Comparison of ENCODE assay signal across 8 cellular contexts in the genomic region with DNA sequence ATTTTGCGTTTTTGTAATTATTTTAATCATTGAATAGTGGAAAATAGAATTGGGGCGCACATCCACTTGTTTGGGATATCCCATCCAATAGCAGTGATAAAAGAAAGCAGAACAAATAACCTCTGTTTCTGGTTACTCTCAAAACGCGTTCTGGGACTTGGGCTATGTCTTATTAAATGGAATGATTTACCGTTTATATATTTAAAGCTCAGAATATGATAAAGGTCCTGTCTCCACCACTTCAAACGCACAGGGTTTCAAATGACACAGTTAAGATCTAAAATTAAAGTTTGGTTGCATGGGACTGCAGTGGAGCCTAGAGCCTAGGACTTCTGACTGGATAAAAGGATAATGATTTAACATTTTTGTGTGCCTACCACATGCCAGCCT. TPM values are rescaled to one million over a fixed set of nuclear protein-coding genes. Genes with fewer than 3 reads are reported as not detected.
DNase-seq lines count a peak whose midpoint lies in the region; ATAC-seq and TF ChIP-seq lines count a peak whose summit lies in the region.

No MANE protein-coding gene starts in this region.

- no peaks in the 10 kb centered on the region for H3K27me3 ChIP-seq in duodenal mucosa (ENCODE audit: control insufficient read depth in 1 of 2, insufficient read depth in 2 of 2, low read length in 2 of 2)

- peaks cover 7 to 17% of the 10 kb centered on the region in 2 donors for H3K36me3 ChIP-seq in duodenal mucosa (ENCODE audit: control insufficient read depth in 1 of 2, insufficient read depth in 2 of 2, low read length in 2 of 2)

- peak overlapping the region; percentile 0 to 93 for H3K9ac ChIP-seq in duodenal mucosa (ENCODE audit: low read depth in 1 of 2, low read length in 2 of 2)

- H3K27ac ChIP-seq in duodenal mucosa (ENCODE audit: low read depth, low read length) = peak overlapping the region; percentile 100

- TF ChIP-seq CTCF in CD14-positive monocyte (IDR thresholded peaks at IDR 0.05) (no peak), LNCaP clone FGC (IDR thresholded peaks at IDR 0.05; ENCODE audit: control insufficient read depth, extremely low read depth, insufficient read depth) (no peak), neural crest cell (conservative IDR thresholded peaks at IDR 0.05) (no peak)

- peaks cover 19 to 23% of the 10 kb centered on the region in 2 donors for H3K4me1 ChIP-seq in duodenal mucosa (ENCODE audit: control insufficient read depth in 1 of 2, insufficient read depth in 2 of 2, low read length in 2 of 2)

- no peaks in the 10 kb centered on the region for H3K9me3 ChIP-seq in duodenal mucosa (ENCODE audit: control insufficient read depth in 1 of 2, low read length in 2 of 2)

- H3K4me1 Mint-ChIP-seq in CD14-positive monocyte (peaks cover 60% of the 10 kb centered on the region), neural crest cell (peaks cover 55% of the 10 kb centered on the region)

- H3K4me3 Mint-ChIP-seq in CD14-positive monocyte (peak overlapping the region in 1 of 2 donors; percentile 7), neural crest cell (peak overlapping the region; percentile 100)

- H3K27me3 Mint-ChIP-seq in CD14-positive monocyte (ENCODE audit: low read depth in 3 of 3) (no peaks in the 10 kb centered on the region), neural crest cell (ENCODE audit: low read depth) (peaks cover 5% of the 10 kb centered on the region)

- peaks cover 18 to 22% of the 10 kb centered on the region in 2 donors for H3K36me3 Mint-ChIP-seq in CD14-positive monocyte
- H3K36me3 Mint-ChIP-seq in neural crest cell (ENCODE audit: low read depth) = peaks cover 30% of the 10 kb centered on the region

- intact Hi-C loops in CD14-positive monocyte (cut with micrococcal nuclease) = loop anchor here in 1 of 2 donors (5.0 kb wide), 1 partner anchor 202 kb away; no protein-coding TSS in a partner anchor

- no peak for DNase-seq in CD14-positive monocyte (ENCODE audit: low spot score)
- DNase-seq in LNCaP clone FGC (ENCODE audit: low read depth) = no peak
- DNase-seq in neural crest cell (ENCODE audit: low read depth, low spot score) = no peak
- no peak for DNase-seq in activated CD4-positive, CD25-positive, alpha-beta regulatory T cell treated with anti-CD3 and anti-CD28 coated beads, Interleukin-2, amount 50 U/mL, for 72 hours
- DNase-seq in cerebellar cortex (ENCODE audit: low spot score) = no peak
- DNase-seq in NCI-H345 treated with DMSO at 0.1 percent for 48 hours (lab: John Stamatoyannopoulos, UW; ENCODE audit: unreplicated experiment) = no peak

- H3K27ac Mint-ChIP-seq in CD14-positive monocyte (peak overlapping the region in 6 of 7 donors; percentile 68 to 100 (median 98)), neural crest cell (ENCODE audit: unreplicated experiment) (peak overlapping the region; percentile 27)

- H3K4me3 ChIP-seq in LNCaP clone FGC (ENCODE audit: low read depth, low read length) (peak overlapping the region; percentile 99), duodenal mucosa (ENCODE audit: low read depth in 1 of 2, low read length in 2 of 2) (peak overlapping the region; percentile 9 to 85)

- ATAC-seq in GM21447 (IDR thresholded peaks at IDR 0.05; ENCODE audit: unreplicated experiment) = no peak

- no peaks in the 10 kb centered on the region for H3K9me3 Mint-ChIP-seq in CD14-positive monocyte
- H3K9me3 Mint-ChIP-seq in neural crest cell = no peaks in the 10 kb centered on the region

RNA-seq across cellular contexts. Expression of a gene that starts 2.3 kb away (rescaled TPM):
- polyA plus RNA-seq in CD14-positive monocyte = 100 to 1,000 TPM; 511 to 531 TPM
- total RNA-seq in neural crest cell = 1,559 and 1,580 TPM in 2 replicates
